In the genomic region with DNA sequence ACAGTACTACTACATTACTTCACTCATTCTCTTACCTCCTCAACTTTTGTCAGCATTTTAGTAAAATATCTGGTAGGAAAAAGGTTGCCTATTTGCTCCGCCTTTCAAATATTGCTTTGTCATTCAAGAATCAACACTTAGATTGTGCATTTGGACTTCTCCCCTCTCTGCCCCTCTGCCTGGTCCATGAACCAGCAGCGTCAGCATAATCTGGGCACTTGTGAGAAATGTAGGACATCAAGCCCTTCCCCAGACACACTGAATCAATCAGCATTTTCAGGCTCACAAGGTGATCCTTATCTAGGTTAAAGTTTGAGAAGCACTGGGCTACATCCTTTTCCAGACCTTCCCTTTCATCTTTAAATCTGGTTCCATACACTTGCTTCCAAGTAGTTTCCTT, we compare ENCODE assay signal across 2 cellular contexts.
TF ChIP-seq lines count a peak whose summit lies in the region.

No MANE protein-coding gene starts in this region.

TF ChIP-seq in A549, 52 proteins besides CTCF, POLR2A, EP300 and RAD21:
- TF ChIP-seq FOXS1 (CRISPR knock-in tag; IDR thresholded peaks at IDR 0.05) = no peak
- no peak for TF ChIP-seq NPAS2 (CRISPR knock-in tag; IDR thresholded peaks at IDR 0.05; ENCODE audit: borderline replicate concordance)
- TF ChIP-seq EHF (CRISPR knock-in tag; IDR thresholded peaks at IDR 0.05) = no peak
- TF ChIP-seq CHD4 (IDR thresholded peaks at IDR 0.05; ENCODE audit: borderline replicate concordance) = no peak
- TF ChIP-seq, protein P1, sequence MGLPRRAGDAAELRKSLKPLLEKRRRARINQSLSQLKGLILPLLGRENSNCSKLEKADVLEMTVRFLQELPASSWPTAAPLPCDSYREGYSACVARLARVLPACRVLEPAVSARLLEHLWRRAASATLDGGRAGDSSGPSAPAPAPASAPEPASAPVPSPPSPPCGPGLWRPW (IDR thresholded peaks at IDR 0.05) = no peak
- no peak for TF ChIP-seq ZC3H11A (IDR thresholded peaks at IDR 0.05)
- TF ChIP-seq MAFK (IDR thresholded peaks at IDR 0.05; ENCODE audit: partially characterized antibody) = peak; percentile 51
- TF ChIP-seq MYC (IDR thresholded peaks at IDR 0.05; ENCODE audit: borderline replicate concordance, low read length) = no peak

TF ChIP-seq in K562, 482 proteins besides CTCF, POLR2A, EP300 and RAD21:
- TF ChIP-seq MAFG (tag; conservative IDR thresholded peaks at IDR 0.05) = peak; percentile 36
- no peak for TF ChIP-seq ZNF57 (CRISPR knock-in tag; IDR thresholded peaks at IDR 0.05)
- TF ChIP-seq PHF20 (IDR thresholded peaks at IDR 0.05; ENCODE audit: partially characterized antibody) = no peak
TF ChIP-seq in K562: peak in this region for 1.
